Comparison of ENCODE assay signal across 1 cellular context in genomic region chr4:118981171-118981838, GRCh38.
TF ChIP-seq lines count a peak whose summit lies in the region.

No MANE protein-coding gene starts in this region.

TF ChIP-seq in GM23338, 12 proteins besides CTCF, POLR2A, EP300 and RAD21 (continued from another document):
- TF ChIP-seq ZNF462 (CRISPR knock-in tag; IDR thresholded peaks at IDR 0.05) (no peak), EZH2 (IDR thresholded peaks at IDR 0.05; ENCODE audit: low read depth, unreplicated experiment) (no peak), JUNB (IDR thresholded peaks at IDR 0.05; ENCODE audit: unreplicated experiment) (no peak), ZNF331 (CRISPR knock-in tag; IDR thresholded peaks at IDR 0.05; ENCODE audit: low read depth) (no peak), POLR2AphosphoS5 (IDR thresholded peaks at IDR 0.05; ENCODE audit: low read depth) (no peak), STAT1 (IDR thresholded peaks at IDR 0.05; ENCODE audit: unreplicated experiment) (no peak), NANOG (IDR thresholded peaks at IDR 0.05; ENCODE audit: borderline replicate concordance) (no peak), ZNF114 (CRISPR knock-in tag; IDR thresholded peaks at IDR 0.05) (no peak), ETS1 (IDR thresholded peaks at IDR 0.05) (no peak)
